12 cellular contexts compared by ENCODE assay signal in the genomic region with DNA sequence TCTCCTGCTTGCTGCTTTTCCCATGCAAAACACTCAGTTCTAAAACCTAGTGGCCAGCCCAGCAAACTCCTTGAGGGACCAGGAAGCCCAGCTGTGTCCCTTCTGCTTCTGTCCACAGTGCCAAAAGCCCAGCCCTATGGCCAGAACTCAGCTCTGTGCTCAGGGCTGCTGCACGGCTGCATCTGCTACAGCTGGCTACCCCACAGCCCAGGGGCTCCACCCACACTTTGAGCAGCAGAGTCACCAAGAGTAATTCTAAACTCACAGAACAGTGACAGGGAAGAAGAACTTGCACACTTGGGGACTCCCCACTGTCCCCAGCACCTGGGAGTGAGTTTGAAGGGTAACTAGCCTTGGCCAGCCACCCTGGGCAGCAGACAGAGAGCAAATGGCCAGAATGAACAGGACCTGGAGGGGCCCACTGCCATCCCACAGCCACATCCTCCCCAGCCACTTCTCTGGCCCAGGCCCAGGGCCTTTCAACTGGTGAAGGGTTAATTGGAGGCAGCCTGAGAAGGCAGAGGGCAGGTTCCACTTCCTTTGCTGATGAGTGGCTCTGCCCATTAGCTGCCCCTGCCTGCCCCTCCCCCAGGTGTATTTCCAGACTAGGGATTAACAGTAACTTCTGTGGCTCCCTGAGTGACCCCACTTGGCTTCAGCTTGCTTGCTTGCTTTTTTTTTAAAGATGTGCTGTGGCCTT. TPM values are rescaled to one million over a fixed set of nuclear protein-coding genes. Genes with fewer than 3 reads are reported as not detected.
DNase-seq lines count a peak whose midpoint lies in the region; ATAC-seq and TF ChIP-seq lines count a peak whose summit lies in the region.
"Had no signal": no experiment of that assay in that cellular context is flagged by ENCODE, and none has a peak within 500 bp of the region (broad histone marks: within the 10 kb centered on the region; RNA-seq: fewer than 3 reads in every experiment).

No MANE protein-coding gene starts in this region.

- H3K9me3 ChIP-seq in cardiac muscle cell (ENCODE audit: low read depth) (no peaks in the 10 kb centered on the region), spleen (no peaks in the 10 kb centered on the region)

- TF ChIP-seq POLR2A in spleen (IDR thresholded peaks at IDR 0.05): no peak

- peak; percentile 81 for DNase-seq in GM20000 (ENCODE audit: low spot score)
- DNase-seq in LHCN-M2 (ENCODE audit: low read depth): peak; percentile 38
- peak; percentile 43 to 65 for DNase-seq in cardiac muscle cell (ENCODE audit: low read depth in 1 of 2, low spot score in 1 of 2)
- no peak for DNase-seq in spleen
- DNase-seq in SHP77 (lab: John Stamatoyannopoulos, UW): no peak
- DNase-seq in SKM-1 (lab: John Stamatoyannopoulos, UW; ENCODE audit: unreplicated experiment): no peak
- no peak for DNase-seq in hippocampal formation (lab: John Stamatoyannopoulos, UW)
- DNase-seq: activated T-cell treated with anti-CD3 and anti-CD28 coated beads for 4 hours, DMS79 treated with DMSO at 0.1 percent for 48 hours, head of caudate nucleus, T-helper 2 cell had no signal

- no peak for ATAC-seq in GM21360 (IDR thresholded peaks at IDR 0.05; ENCODE audit: unreplicated experiment)

- 35 to 50% (median 48%) methylated on average over 1 of the region's 1 CpG; no CpG with 5 or more reads in 1 of the 5 donors for WGBS in spleen, 5 donors

- H3K27ac ChIP-seq in cardiac muscle cell: peak overlapping the region; percentile 98
- H3K27ac ChIP-seq in spleen: peak overlapping the region in 5 of 8 donors; percentile 20 to 51 (median 37)

- H3K4me1 ChIP-seq in cardiac muscle cell (ENCODE audit: low read depth) (peaks cover 66% of the 10 kb centered on the region), spleen (peaks cover 15 to 82% (median 52%) of the 10 kb centered on the region in 6 donors)

- no peaks in the 10 kb centered on the region for H3K27me3 ChIP-seq in cardiac muscle cell
- H3K27me3 ChIP-seq in spleen (replicated peaks in 1 of 7): no peaks in the 10 kb centered on the region

- intact Hi-C loops in spleen (cut with DNase I; ENCODE audit: low total_unique reads): no loop called here

- H3K36me3 ChIP-seq in cardiac muscle cell (no peaks in the 10 kb centered on the region), spleen (peaks cover 0 to 88% (median 29%) of the 10 kb centered on the region in 6 donors)

- TF ChIP-seq CTCF in GM20000 (IDR thresholded peaks at IDR 0.05; ENCODE audit: extremely low read depth, missing control alignments): no peak
- TF ChIP-seq CTCF in cardiac muscle cell (IDR thresholded peaks at IDR 0.05; ENCODE audit: low read depth, low read length): no peak
- no peak for TF ChIP-seq CTCF in spleen (IDR thresholded peaks at IDR 0.05 in 8 of 11, conservative IDR thresholded peaks at IDR 0.05 in 3 of 11)

- H3K4me3 ChIP-seq in cardiac muscle cell (no peak overlapping the region), spleen (no peak overlapping the region)

RNA-seq across cellular contexts. Expression of a gene that starts 28.1 kb away (rescaled TPM):
- total RNA-seq in LHCN-M2 (2014; rRNA removed) (135 and 136 TPM in 2 replicates), cardiac muscle cell (100 and 130 TPM in 2 replicates), spleen (100 to 1,000 TPM in 2 of 7 donors, 10 to 100 TPM in 5; 86.3 to 116 (median 94.9) TPM)
- polyA plus RNA-seq in LHCN-M2 (2012): 155 TPM
- polyA plus RNA-seq in cardiac muscle cell (59.8 and 65.6 TPM in 2 replicates), spleen (10 to 100 TPM; 23.5 to 37.6 (median 27.0) TPM)

Comparison
In these comparisons a context has a peak if more than half of its experiments do, and no peak if none do; other contexts are left out.
1. DNase-seq: peak in GM20000 (single experiment), LHCN-M2 (single experiment) and cardiac muscle cell (2 of 2); none in spleen (single experiment), SHP77 (0 of 2), SKM-1 (single experiment) and hippocampal formation (0 of 2).